ENCODE assay signal across 1 cellular context in the genomic region with DNA sequence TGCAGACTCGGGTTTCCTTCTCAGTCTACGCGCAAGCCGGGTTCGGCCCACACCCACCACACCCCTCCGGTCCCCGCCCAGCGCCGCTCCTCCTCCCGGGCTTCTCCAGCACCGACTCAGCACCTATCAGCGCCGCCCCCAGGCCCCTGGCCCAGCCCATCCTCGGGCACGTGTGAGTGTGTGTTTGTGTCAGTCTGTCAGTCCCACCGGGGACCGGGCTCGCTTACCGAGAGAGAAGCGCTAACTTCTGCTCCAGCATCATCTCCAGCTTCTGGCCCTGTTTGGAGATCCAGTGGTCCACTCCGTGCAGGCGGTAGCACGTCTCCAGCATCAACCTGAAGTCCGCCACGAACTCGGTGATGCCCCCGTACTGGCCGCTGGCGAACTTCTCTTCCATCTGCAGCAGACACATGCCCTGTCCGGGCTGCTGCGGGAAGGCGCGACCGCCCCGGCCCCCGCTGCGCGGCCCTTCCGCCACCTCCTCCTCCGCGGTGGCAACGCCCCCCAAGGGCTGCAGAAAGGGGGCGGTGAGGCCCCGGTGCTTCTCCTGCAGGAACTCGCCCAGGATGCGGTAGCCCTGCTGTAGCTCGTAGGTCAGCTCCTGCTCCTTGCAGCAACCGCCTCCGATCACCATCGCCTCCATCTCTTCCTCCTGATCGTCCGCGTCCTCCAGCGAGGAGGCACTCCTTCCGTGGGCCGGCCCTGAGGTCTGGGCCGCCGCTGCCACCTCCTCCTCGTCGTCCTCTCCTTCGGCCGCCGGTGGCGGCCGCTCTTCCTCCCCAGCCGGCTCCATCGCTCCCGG.
TF ChIP-seq lines count a peak whose summit lies in the region.

No MANE protein-coding gene starts in this region.

TF ChIP-seq in GM12878, 131 proteins besides CTCF, POLR2A, EP300 and RAD21 (continued from another document):
- TF ChIP-seq NRF1 (conservative IDR thresholded peaks at IDR 0.05; ENCODE audit: low read depth, low read length) (no peak), RB1 (IDR thresholded peaks at IDR 0.05; ENCODE audit: borderline replicate concordance) (no peak), SIN3A (IDR thresholded peaks at IDR 0.05; ENCODE audit: low read depth, low read length) (peak; percentile 75; the same call in 1 of the 2 replicates), SPI1 (IDR thresholded peaks at IDR 0.05; ENCODE audit: borderline replicate concordance, insufficient read depth, low read depth, low read length) (no peak), ATF7 (IDR thresholded peaks at IDR 0.05; ENCODE audit: low read depth) (no peak), KDM1A (IDR thresholded peaks at IDR 0.05; ENCODE audit: borderline replicate concordance) (no peak), BCL11A (IDR thresholded peaks at IDR 0.05; ENCODE audit: low read depth, low read length) (no peak), CREB1 (IDR thresholded peaks at IDR 0.05; ENCODE audit: low read depth) (0 out of 2 replicates have a peak, but pooled peaks have one; percentile 43), NBN (IDR thresholded peaks at IDR 0.05) (0 out of 2 replicates have a peak, but pooled peaks have one; percentile 58), MXI1 (IDR thresholded peaks at IDR 0.05; ENCODE audit: low read depth, low read length) (peak; percentile 89), POU2F2 (IDR thresholded peaks at IDR 0.05; ENCODE audit: borderline replicate concordance, low read depth, low read length) (no peak), POLR2AphosphoS5 (IDR thresholded peaks at IDR 0.05; ENCODE audit: low read length) (no peak), CHD2 (IDR thresholded peaks at IDR 0.05; ENCODE audit: borderline replicate concordance, low read depth, low read length) (no peak), CBX5 (IDR thresholded peaks at IDR 0.05; ENCODE audit: low read depth) (no peak), RAD51 (IDR thresholded peaks at IDR 0.05) (0 out of 2 replicates have a peak, but pooled peaks have one; percentile 31), ZNF384 (IDR thresholded peaks at IDR 0.05; ENCODE audit: borderline replicate concordance, low read depth, low read length) (no peak), YBX1 (IDR thresholded peaks at IDR 0.05) (no peak), LARP7 (IDR thresholded peaks at IDR 0.05) (0 out of 2 replicates have a peak, but pooled peaks have one; percentile 25), ZNF207 (IDR thresholded peaks at IDR 0.05; ENCODE audit: borderline replicate concordance) (peak; percentile 56; the same call in 1 of the 2 replicates), ZZZ3 (IDR thresholded peaks at IDR 0.05; ENCODE audit: control insufficient read depth, insufficient read length, low read depth) (no peak), BHLHE40 (IDR thresholded peaks at IDR 0.05; ENCODE audit: borderline replicate concordance in 1 of 2, low read depth in 2 of 2, low read length in 1 of 2) (peak; percentile 87 to 94), SRF (IDR thresholded peaks at IDR 0.05; ENCODE audit: low read depth in 2 of 2, low read length in 2 of 2) (no peak), JUND (IDR thresholded peaks at IDR 0.05; ENCODE audit: low read depth, low read length) (no peak), FOS (IDR thresholded peaks at IDR 0.05; ENCODE audit: borderline replicate concordance, extremely low read depth, insufficient read length) (no peak), BACH1 (IDR thresholded peaks at IDR 0.05; ENCODE audit: borderline replicate concordance) (0 out of 2 replicates have a peak, but pooled peaks have one; percentile 9), KAT2A (conservative IDR thresholded peaks at IDR 0.05; ENCODE audit: control insufficient read depth, low read depth, low read length) (no peak)
- TF ChIP-seq, protein P1, sequence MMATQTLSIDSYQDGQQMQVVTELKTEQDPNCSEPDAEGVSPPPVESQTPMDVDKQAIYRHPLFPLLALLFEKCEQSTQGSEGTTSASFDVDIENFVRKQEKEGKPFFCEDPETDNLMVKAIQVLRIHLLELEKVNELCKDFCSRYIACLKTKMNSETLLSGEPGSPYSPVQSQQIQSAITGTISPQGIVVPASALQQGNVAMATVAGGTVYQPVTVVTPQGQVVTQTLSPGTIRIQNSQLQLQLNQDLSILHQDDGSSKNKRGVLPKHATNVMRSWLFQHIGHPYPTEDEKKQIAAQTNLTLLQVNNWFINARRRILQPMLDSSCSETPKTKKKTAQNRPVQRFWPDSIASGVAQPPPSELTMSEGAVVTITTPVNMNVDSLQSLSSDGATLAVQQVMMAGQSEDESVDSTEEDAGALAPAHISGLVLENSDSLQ (IDR thresholded peaks at IDR 0.05): peak; percentile 47
- TF ChIP-seq, protein P2, sequence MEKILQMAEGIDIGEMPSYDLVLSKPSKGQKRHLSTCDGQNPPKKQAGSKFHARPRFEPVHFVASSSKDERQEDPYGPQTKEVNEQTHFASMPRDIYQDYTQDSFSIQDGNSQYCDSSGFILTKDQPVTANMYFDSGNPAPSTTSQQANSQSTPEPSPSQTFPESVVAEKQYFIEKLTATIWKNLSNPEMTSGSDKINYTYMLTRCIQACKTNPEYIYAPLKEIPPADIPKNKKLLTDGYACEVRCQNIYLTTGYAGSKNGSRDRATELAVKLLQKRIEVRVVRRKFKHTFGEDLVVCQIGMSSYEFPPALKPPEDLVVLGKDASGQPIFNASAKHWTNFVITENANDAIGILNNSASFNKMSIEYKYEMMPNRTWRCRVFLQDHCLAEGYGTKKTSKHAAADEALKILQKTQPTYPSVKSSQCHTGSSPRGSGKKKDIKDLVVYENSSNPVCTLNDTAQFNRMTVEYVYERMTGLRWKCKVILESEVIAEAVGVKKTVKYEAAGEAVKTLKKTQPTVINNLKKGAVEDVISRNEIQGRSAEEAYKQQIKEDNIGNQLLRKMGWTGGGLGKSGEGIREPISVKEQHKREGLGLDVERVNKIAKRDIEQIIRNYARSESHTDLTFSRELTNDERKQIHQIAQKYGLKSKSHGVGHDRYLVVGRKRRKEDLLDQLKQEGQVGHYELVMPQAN (conservative IDR thresholded peaks at IDR 0.05): peak; percentile 92
- TF ChIP-seq, protein P3, sequence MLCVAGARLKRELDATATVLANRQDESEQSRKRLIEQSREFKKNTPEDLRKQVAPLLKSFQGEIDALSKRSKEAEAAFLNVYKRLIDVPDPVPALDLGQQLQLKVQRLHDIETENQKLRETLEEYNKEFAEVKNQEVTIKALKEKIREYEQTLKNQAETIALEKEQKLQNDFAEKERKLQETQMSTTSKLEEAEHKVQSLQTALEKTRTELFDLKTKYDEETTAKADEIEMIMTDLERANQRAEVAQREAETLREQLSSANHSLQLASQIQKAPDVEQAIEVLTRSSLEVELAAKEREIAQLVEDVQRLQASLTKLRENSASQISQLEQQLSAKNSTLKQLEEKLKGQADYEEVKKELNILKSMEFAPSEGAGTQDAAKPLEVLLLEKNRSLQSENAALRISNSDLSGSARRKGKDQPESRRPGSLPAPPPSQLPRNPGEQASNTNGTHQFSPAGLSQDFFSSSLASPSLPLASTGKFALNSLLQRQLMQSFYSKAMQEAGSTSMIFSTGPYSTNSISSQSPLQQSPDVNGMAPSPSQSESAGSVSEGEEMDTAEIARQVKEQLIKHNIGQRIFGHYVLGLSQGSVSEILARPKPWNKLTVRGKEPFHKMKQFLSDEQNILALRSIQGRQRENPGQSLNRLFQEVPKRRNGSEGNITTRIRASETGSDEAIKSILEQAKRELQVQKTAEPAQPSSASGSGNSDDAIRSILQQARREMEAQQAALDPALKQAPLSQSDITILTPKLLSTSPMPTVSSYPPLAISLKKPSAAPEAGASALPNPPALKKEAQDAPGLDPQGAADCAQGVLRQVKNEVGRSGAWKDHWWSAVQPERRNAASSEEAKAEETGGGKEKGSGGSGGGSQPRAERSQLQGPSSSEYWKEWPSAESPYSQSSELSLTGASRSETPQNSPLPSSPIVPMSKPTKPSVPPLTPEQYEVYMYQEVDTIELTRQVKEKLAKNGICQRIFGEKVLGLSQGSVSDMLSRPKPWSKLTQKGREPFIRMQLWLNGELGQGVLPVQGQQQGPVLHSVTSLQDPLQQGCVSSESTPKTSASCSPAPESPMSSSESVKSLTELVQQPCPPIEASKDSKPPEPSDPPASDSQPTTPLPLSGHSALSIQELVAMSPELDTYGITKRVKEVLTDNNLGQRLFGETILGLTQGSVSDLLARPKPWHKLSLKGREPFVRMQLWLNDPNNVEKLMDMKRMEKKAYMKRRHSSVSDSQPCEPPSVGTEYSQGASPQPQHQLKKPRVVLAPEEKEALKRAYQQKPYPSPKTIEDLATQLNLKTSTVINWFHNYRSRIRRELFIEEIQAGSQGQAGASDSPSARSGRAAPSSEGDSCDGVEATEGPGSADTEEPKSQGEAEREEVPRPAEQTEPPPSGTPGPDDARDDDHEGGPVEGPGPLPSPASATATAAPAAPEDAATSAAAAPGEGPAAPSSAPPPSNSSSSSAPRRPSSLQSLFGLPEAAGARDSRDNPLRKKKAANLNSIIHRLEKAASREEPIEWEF (IDR thresholded peaks at IDR 0.05; ENCODE audit: insufficient replicate concordance, low read depth, low read length): no peak
- TF ChIP-seq, protein P4, sequence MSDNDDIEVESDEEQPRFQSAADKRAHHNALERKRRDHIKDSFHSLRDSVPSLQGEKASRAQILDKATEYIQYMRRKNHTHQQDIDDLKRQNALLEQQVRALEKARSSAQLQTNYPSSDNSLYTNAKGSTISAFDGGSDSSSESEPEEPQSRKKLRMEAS (IDR thresholded peaks at IDR 0.05; ENCODE audit: low read depth, low read length): peak; percentile 86
- TF ChIP-seq, protein P5, sequence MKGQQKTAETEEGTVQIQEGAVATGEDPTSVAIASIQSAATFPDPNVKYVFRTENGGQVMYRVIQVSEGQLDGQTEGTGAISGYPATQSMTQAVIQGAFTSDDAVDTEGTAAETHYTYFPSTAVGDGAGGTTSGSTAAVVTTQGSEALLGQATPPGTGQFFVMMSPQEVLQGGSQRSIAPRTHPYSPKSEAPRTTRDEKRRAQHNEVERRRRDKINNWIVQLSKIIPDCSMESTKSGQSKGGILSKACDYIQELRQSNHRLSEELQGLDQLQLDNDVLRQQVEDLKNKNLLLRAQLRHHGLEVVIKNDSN (IDR thresholded peaks at IDR 0.05; ENCODE audit: borderline replicate concordance, extremely low read length, insufficient read depth, low read depth, low read length): peak; percentile 62
- TF ChIP-seq, protein P6, sequence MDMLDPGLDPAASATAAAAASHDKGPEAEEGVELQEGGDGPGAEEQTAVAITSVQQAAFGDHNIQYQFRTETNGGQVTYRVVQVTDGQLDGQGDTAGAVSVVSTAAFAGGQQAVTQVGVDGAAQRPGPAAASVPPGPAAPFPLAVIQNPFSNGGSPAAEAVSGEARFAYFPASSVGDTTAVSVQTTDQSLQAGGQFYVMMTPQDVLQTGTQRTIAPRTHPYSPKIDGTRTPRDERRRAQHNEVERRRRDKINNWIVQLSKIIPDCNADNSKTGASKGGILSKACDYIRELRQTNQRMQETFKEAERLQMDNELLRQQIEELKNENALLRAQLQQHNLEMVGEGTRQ (IDR thresholded peaks at IDR 0.05; ENCODE audit: borderline replicate concordance, low read depth, low read length): no peak
- TF ChIP-seq, protein P7, sequence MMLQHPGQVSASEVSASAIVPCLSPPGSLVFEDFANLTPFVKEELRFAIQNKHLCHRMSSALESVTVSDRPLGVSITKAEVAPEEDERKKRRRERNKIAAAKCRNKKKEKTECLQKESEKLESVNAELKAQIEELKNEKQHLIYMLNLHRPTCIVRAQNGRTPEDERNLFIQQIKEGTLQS (IDR thresholded peaks at IDR 0.05; ENCODE audit: borderline replicate concordance, extremely low read depth, low read depth, low read length): no peak
- TF ChIP-seq, protein P8, sequence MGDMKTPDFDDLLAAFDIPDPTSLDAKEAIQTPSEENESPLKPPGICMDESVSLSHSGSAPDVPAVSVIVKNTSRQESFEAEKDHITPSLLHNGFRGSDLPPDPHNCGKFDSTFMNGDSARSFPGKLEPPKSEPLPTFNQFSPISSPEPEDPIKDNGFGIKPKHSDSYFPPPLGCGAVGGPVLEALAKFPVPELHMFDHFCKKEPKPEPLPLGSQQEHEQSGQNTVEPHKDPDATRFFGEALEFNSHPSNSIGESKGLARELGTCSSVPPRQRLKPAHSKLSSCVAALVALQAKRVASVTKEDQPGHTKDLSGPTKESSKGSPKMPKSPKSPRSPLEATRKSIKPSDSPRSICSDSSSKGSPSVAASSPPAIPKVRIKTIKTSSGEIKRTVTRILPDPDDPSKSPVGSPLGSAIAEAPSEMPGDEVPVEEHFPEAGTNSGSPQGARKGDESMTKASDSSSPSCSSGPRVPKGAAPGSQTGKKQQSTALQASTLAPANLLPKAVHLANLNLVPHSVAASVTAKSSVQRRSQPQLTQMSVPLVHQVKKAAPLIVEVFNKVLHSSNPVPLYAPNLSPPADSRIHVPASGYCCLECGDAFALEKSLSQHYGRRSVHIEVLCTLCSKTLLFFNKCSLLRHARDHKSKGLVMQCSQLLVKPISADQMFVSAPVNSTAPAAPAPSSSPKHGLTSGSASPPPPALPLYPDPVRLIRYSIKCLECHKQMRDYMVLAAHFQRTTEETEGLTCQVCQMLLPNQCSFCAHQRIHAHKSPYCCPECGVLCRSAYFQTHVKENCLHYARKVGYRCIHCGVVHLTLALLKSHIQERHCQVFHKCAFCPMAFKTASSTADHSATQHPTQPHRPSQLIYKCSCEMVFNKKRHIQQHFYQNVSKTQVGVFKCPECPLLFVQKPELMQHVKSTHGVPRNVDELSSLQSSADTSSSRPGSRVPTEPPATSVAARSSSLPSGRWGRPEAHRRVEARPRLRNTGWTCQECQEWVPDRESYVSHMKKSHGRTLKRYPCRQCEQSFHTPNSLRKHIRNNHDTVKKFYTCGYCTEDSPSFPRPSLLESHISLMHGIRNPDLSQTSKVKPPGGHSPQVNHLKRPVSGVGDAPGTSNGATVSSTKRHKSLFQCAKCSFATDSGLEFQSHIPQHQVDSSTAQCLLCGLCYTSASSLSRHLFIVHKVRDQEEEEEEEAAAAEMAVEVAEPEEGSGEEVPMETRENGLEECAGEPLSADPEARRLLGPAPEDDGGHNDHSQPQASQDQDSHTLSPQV (IDR thresholded peaks at IDR 0.05): no peak
- TF ChIP-seq, protein P9, sequence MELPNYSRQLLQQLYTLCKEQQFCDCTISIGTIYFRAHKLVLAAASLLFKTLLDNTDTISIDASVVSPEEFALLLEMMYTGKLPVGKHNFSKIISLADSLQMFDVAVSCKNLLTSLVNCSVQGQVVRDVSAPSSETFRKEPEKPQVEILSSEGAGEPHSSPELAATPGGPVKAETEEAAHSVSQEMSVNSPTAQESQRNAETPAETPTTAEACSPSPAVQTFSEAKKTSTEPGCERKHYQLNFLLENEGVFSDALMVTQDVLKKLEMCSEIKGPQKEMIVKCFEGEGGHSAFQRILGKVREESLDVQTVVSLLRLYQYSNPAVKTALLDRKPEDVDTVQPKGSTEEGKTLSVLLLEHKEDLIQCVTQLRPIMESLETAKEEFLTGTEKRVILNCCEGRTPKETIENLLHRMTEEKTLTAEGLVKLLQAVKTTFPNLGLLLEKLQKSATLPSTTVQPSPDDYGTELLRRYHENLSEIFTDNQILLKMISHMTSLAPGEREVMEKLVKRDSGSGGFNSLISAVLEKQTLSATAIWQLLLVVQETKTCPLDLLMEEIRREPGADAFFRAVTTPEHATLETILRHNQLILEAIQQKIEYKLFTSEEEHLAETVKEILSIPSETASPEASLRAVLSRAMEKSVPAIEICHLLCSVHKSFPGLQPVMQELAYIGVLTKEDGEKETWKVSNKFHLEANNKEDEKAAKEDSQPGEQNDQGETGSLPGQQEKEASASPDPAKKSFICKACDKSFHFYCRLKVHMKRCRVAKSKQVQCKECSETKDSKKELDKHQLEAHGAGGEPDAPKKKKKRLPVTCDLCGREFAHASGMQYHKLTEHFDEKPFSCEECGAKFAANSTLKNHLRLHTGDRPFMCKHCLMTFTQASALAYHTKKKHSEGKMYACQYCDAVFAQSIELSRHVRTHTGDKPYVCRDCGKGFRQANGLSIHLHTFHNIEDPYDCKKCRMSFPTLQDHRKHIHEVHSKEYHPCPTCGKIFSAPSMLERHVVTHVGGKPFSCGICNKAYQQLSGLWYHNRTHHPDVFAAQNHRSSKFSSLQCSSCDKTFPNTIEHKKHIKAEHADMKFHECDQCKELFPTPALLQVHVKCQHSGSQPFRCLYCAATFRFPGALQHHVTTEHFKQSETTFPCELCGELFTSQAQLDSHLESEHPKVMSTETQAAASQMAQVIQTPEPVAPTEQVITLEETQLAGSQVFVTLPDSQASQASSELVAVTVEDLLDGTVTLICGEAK (IDR thresholded peaks at IDR 0.05; ENCODE audit: borderline replicate concordance): no peak
